Comparison of ENCODE assay signal across 1 cellular context in genomic region chr22:40044870-40045834, GRCh38.
TF ChIP-seq lines count a peak whose summit lies in the region.

No MANE protein-coding gene starts in this region.

TF ChIP-seq in K562, 482 proteins besides CTCF, POLR2A, EP300 and RAD21 (continued from another document):
- TF ChIP-seq ZBTB11 (CRISPR knock-in tag; IDR thresholded peaks at IDR 0.05), result peak in 2 of 3 experiments; percentile 63 to 76; a peak in 3 of 6 replicates
- TF ChIP-seq RBBP5 (IDR thresholded peaks at IDR 0.05; ENCODE audit: borderline replicate concordance, insufficient read depth, low read length, poor library complexity, severe bottlenecking), result peak; percentile 75
- peak; percentile 72 for TF ChIP-seq RBFOX2 (IDR thresholded peaks at IDR 0.05; ENCODE audit: low read depth, low read length)
- TF ChIP-seq MXD1 (CRISPR knock-in tag; IDR thresholded peaks at IDR 0.05; ENCODE audit: borderline replicate concordance, poor library complexity, severe bottlenecking), result no peak
- TF ChIP-seq SPI1 (IDR thresholded peaks at IDR 0.05; ENCODE audit: borderline replicate concordance, low read depth, low read length), result no peak
- TF ChIP-seq ZSCAN29 (IDR thresholded peaks at IDR 0.05), result peak; percentile 74; the same call in 1 of the 2 replicates
